ENCODE assay signal across 14 cellular contexts in genomic region chr12:49552014-49552413, GRCh38. TPM values are rescaled to one million over a fixed set of nuclear protein-coding genes. Genes with fewer than 3 reads are reported as not detected.
DNase-seq lines count a peak whose midpoint lies in the region; ATAC-seq and TF ChIP-seq lines count a peak whose summit lies in the region.
"Had no signal": no experiment of that assay in that cellular context is flagged by ENCODE, and none has a peak within 500 bp of the region (broad histone marks: within the 10 kb centered on the region; RNA-seq: fewer than 3 reads in every experiment).

No MANE protein-coding gene starts in this region.

- intact Hi-C loops in lower leg skin (cut with DNase I; ENCODE audit: low total_unique reads), result no loop called here

- no peak for TF ChIP-seq POLR2A in lower leg skin (IDR thresholded peaks at IDR 0.05)

- no peak for TF ChIP-seq CTCF in AG10803 (conservative IDR thresholded peaks at IDR 0.05; ENCODE audit: low read length)
- TF ChIP-seq CTCF in lower leg skin (IDR thresholded peaks at IDR 0.05), result no peak

- H3K4me3 ChIP-seq in AG10803 (ENCODE audit: low read length) (no peak overlapping the region), lower leg skin (ENCODE audit: low read depth, poor library complexity, severe bottlenecking) (no peak overlapping the region)
- H3K4me3 ChIP-seq: GM12878 had no signal

- WGBS in lower leg skin, 2 donors, result 36 to 44% methylated on average over 7 of the region's 7 CpGs

- DNase-seq in AG10803 (ENCODE audit: low read depth) (peak; percentile 58), LHCN-M2 (ENCODE audit: low read depth) (peak; percentile 14), lower leg skin (ENCODE audit: low spot score in 2 of 2) (peak; percentile 44 to 86), HCEC 1CT (no peak), NCI-H1105 (lab: John Stamatoyannopoulos, UW) (no peak), NCI-H2107 (lab: John Stamatoyannopoulos, UW) (no peak)
- DNase-seq: DMS79 treated with DMSO at 0.1 percent for 48 hours; erythroblast; Kasumi-1; stimulated activated naive CD4-positive, alpha-beta T cell treated with Interleukin-2 at 50 U/mL for 16 hours had no signal

- no peak for ATAC-seq in HG02973 (IDR thresholded peaks at IDR 0.05; ENCODE audit: unreplicated experiment)
- ATAC-seq: GM12878, Panc1 had no signal

- peak overlapping the region; percentile 49 for H3K27ac ChIP-seq in cingulate gyrus (ENCODE audit: low read depth, low read length)

RNA-seq across cellular contexts. Expression of gene KCNH3, which starts 13.2 kb away (rescaled TPM):
- total RNA-seq in LHCN-M2 (2014; rRNA removed) (0.11 TPM in 1 of 2 replicates, not detected in the other), lower leg skin (1 to 10 TPM in 1 of 4 donors, under 1 TPM in 1, not detected in 2; 0.17 to 1.1 TPM)
- polyA plus RNA-seq in LHCN-M2 (2012), result 0.07 TPM

RNA-seq across cellular contexts. Expression of gene MCRS1, which starts 15.9 kb away (rescaled TPM):
- 62.6 and 67.3 TPM in 2 replicates for total RNA-seq in LHCN-M2 (2014; rRNA removed)
- polyA plus RNA-seq in LHCN-M2 (2012), result 57.0 TPM
- 10 to 100 TPM; 38.5 to 53.8 (median 41.5) TPM for total RNA-seq in lower leg skin

RNA-seq across cellular contexts. Expression of gene FAM186B, which starts 53.4 kb away (rescaled TPM):
- 0.19 and 0.40 TPM in 2 replicates for total RNA-seq in LHCN-M2 (2014; rRNA removed)
- polyA plus RNA-seq in LHCN-M2 (2012), result 0.17 TPM
- total RNA-seq in lower leg skin, result 1 to 10 TPM in 1 of 4 donors, under 1 TPM in 3; 0.21 to 1.1 (median 0.57) TPM

Comparison
In these comparisons a context has a peak if more than half of its experiments do, and no peak if none do; other contexts are left out.
1. DNase-seq: peak in AG10803 (single experiment), LHCN-M2 (single experiment) and lower leg skin (2 of 2); none in HCEC 1CT (single experiment), NCI-H1105 (single experiment) and NCI-H2107 (single experiment).